22 cellular contexts compared by ENCODE assay signal in the genomic region with DNA sequence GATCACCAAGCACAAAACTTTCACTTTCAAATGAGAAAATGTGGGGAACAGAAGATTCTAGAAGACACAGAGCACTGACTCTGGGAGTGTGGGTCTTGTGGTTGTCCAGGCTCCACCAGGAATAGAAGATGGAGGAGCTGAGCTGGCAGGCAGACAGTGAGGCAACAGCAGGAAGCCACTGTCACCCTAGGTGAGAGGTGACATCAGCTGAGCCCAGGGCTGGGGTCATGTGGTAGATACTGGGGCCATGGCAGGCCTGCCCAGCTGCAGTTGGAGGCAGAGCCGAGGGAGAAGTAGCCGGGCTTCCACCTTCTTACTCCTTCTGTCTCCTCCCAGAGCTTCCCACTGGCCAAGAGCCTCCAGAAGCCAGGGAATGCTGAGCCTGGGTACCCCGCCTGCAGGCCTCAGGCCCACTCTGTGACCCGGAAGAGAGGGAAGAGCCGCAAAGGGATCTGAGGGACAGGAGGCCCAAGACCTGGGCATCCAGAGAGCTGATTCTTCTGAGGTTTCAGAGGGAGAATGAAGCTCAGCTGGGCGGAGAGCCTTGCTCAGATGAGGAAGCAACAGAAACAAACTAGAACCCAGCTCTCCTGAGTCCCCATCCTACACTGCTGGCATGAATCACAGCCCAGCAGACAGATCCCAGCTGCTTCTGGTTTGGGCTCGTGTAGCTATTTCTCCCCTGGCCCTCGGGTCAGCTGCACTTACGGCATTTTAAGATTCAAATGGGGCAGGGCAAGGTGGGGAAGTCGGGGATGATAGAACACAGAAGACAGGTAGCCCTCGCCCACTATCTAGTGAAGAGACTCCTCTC. TPM values are rescaled to one million over a fixed set of nuclear protein-coding genes. Genes with fewer than 3 reads are reported as not detected.
DNase-seq lines count a peak whose midpoint lies in the region; ATAC-seq, FAIRE-seq and TF ChIP-seq lines count a peak whose summit lies in the region.
"Had no signal": no experiment of that assay in that cellular context is flagged by ENCODE, and none has a peak within 500 bp of the region (broad histone marks: within the 10 kb centered on the region; RNA-seq: fewer than 3 reads in every experiment).

No MANE protein-coding gene starts in this region.

- CTCF ChIA-PET in MCF 10A (lab: Yijun Ruan, JAX): interaction anchor here (0.5 to 1.6 kb wide), 7 partner anchors 9 to 452 kb away, joined by 3 read pairs; no protein-coding TSS in a partner anchor

- H3K9me3 Mint-ChIP-seq in MCF 10A (ENCODE audit: unreplicated experiment): no peaks in the 10 kb centered on the region
- H3K9me3 Mint-ChIP-seq: activated CD8-positive, alpha-beta T cell treated with anti-CD3 and anti-CD28 coated beads for 36 hours had no signal

- no peak for TF ChIP-seq EP300 in esophagus muscularis mucosa (IDR thresholded peaks at IDR 0.05)

- H3K36me3 ChIP-seq in esophagus muscularis mucosa (no peaks in the 10 kb centered on the region), mucosa of stomach (ENCODE audit: control insufficient read depth, insufficient read depth, low read length) (no peaks in the 10 kb centered on the region), upper lobe of right lung (no peaks in the 10 kb centered on the region)
- H3K36me3 ChIP-seq: thoracic aorta, WERI-Rb-1 had no signal

- H3K9me3 ChIP-seq in esophagus muscularis mucosa (no peaks in the 10 kb centered on the region), mucosa of stomach (ENCODE audit: control insufficient read depth, low read length) (no peaks in the 10 kb centered on the region), upper lobe of right lung (no peaks in the 10 kb centered on the region)
- H3K9me3 ChIP-seq: mucosa of descending colon, thoracic aorta had no signal

- FAIRE-seq in HTR-8/SVneo (lab: Jason Lieb, UNC): no peak
- FAIRE-seq: colon had no signal

- no peaks in the 10 kb centered on the region for H3K27me3 Mint-ChIP-seq in MCF 10A (ENCODE audit: insufficient read depth, unreplicated experiment)
- H3K27me3 Mint-ChIP-seq: activated CD8-positive, alpha-beta T cell treated with anti-CD3 and anti-CD28 coated beads for 36 hours had no signal

- POLR2A ChIA-PET in MCF 10A (lab: Yijun Ruan, JAX): interaction anchor here (0.6 to 1.9 kb wide), 2 partner anchors 12 to 166 kb away, joined by 3 to 6 read pairs; no protein-coding TSS in a partner anchor

- ATAC-seq in Right ventricle myocardium inferior (peak; percentile 83), upper lobe of right lung (peak; percentile 60), GM18511 (IDR thresholded peaks at IDR 0.05; ENCODE audit: unreplicated experiment) (no peak)
- ATAC-seq: activated CD8-positive, alpha-beta T cell treated with anti-CD3 and anti-CD28 coated beads for 36 hours; mucosa of descending colon had no signal

- no peaks in the 10 kb centered on the region for H3K36me3 Mint-ChIP-seq in MCF 10A (ENCODE audit: insufficient read depth, unreplicated experiment)
- H3K36me3 Mint-ChIP-seq: activated naive CD8-positive, alpha-beta T cell had no signal

- no peak for TF ChIP-seq CTCF in esophagus muscularis mucosa (IDR thresholded peaks at IDR 0.05)
- no peak for TF ChIP-seq CTCF in upper lobe of right lung (IDR thresholded peaks at IDR 0.05)
- TF ChIP-seq CTCF in MCF 10A (IDR thresholded peaks at IDR 0.05; ENCODE audit: unreplicated experiment): no peak

- H3K27ac ChIP-seq in esophagus muscularis mucosa (replicated peaks in 1 of 4): peak overlapping the region in 3 of 4 donors; percentile 25 to 47 (median 36)
- no peak overlapping the region for H3K27ac ChIP-seq in upper lobe of right lung
- H3K27ac ChIP-seq: C4-2B, WERI-Rb-1 had no signal

- DNase-seq in Right ventricle myocardium inferior (ENCODE audit: missing footprints): no peak
- no peak for DNase-seq in cardiac septum (ENCODE audit: low spot score)
- DNase-seq in esophagus muscularis mucosa (ENCODE audit: extremely low spot score): no peak
- no peak for DNase-seq in upper lobe of right lung
- DNase-seq in HTR-8/SVneo (ENCODE audit: insufficient read length, low spot score): no peak
- DNase-seq in MCF 10A (ENCODE audit: unreplicated experiment): no peak
- DNase-seq: activated CD8-positive, alpha-beta T cell treated with anti-CD3 and anti-CD28 coated beads for 36 hours; DMS153; GOT3; KG1; kidney glomerular epithelial cell; mucosa of descending colon; NCI-H1092; NCI-H2081; T-helper 1 cell; WERI-Rb-1 had no signal

- H3K27ac Mint-ChIP-seq in MCF 10A (ENCODE audit: low read depth, unreplicated experiment): no peak overlapping the region
- H3K27ac Mint-ChIP-seq: activated CD8-positive, alpha-beta T cell treated with anti-CD3 and anti-CD28 coated beads for 36 hours; activated naive CD8-positive, alpha-beta T cell had no signal

- TF ChIP-seq POLR2A in esophagus muscularis mucosa (IDR thresholded peaks at IDR 0.05; ENCODE audit: low read depth): no peak

- H3K9ac ChIP-seq in mucosa of stomach (ENCODE audit: low read length): peak overlapping the region; percentile 4

- H3K4me1 Mint-ChIP-seq in MCF 10A (ENCODE audit: insufficient read depth, unreplicated experiment): peaks cover 20% of the 10 kb centered on the region

- peaks cover 0 to 32% (median 14%) of the 10 kb centered on the region in 4 donors for H3K4me1 ChIP-seq in esophagus muscularis mucosa
- H3K4me1 ChIP-seq in mucosa of stomach (ENCODE audit: control insufficient read depth, insufficient read depth, low read length): peaks cover 66% of the 10 kb centered on the region
- H3K4me1 ChIP-seq in upper lobe of right lung: peaks cover 27% of the 10 kb centered on the region

- intact Hi-C loops in Right ventricle myocardium inferior (cut with DNase I): no loop called here
- intact Hi-C loops in cardiac septum (cut with DNase I): no loop called here
- intact Hi-C loops in esophagus muscularis mucosa (cut with DNase I): no loop called here
- intact Hi-C loops in upper lobe of right lung (cut with DNase I): no loop called here
- intact Hi-C loops in MCF 10A (cut with micrococcal nuclease): no loop called here

- BruUV-seq in MCF 10A (replicated peaks; lab: Mats Ljungman, UMichigan): no TSS peak

- no peak overlapping the region for H3K4me3 Mint-ChIP-seq in MCF 10A (ENCODE audit: unreplicated experiment)
- H3K4me3 Mint-ChIP-seq: activated CD8-positive, alpha-beta T cell treated with anti-CD3 and anti-CD28 coated beads for 36 hours; activated naive CD8-positive, alpha-beta T cell had no signal

- 72% methylated on average over 8 of the region's 11 CpGs for WGBS in esophagus muscularis mucosa

- no peaks in the 10 kb centered on the region for H3K27me3 ChIP-seq in esophagus muscularis mucosa
- no peaks in the 10 kb centered on the region for H3K27me3 ChIP-seq in mucosa of stomach (ENCODE audit: control insufficient read depth, insufficient read depth, low read length)
- H3K27me3 ChIP-seq in upper lobe of right lung: no peaks in the 10 kb centered on the region

- H3K4me3 ChIP-seq in esophagus muscularis mucosa: no peak overlapping the region
- no peak overlapping the region for H3K4me3 ChIP-seq in mucosa of stomach (ENCODE audit: low read length)
- no peak overlapping the region for H3K4me3 ChIP-seq in upper lobe of right lung
- H3K4me3 ChIP-seq: mucosa of descending colon, thoracic aorta had no signal

RNA-seq across cellular contexts. Expression of a gene that starts 39.8 kb away (rescaled TPM):
- total RNA-seq in Right ventricle myocardium inferior: 12.9 TPM
- total RNA-seq in cardiac septum: 11.8 TPM
- total RNA-seq in esophagus muscularis mucosa: 10 to 100 TPM; 18.7 to 24.0 (median 21.3) TPM
- 30.9 TPM for total RNA-seq in upper lobe of right lung
- total RNA-seq in MCF 10A (2022): 80.8 and 89.5 TPM in 2 replicates
- total RNA-seq: activated CD8-positive, alpha-beta T cell treated with anti-CD3 and anti-CD28 coated beads for 36 hours had no signal
